22 cellular contexts compared by ENCODE assay signal in the genomic region with DNA sequence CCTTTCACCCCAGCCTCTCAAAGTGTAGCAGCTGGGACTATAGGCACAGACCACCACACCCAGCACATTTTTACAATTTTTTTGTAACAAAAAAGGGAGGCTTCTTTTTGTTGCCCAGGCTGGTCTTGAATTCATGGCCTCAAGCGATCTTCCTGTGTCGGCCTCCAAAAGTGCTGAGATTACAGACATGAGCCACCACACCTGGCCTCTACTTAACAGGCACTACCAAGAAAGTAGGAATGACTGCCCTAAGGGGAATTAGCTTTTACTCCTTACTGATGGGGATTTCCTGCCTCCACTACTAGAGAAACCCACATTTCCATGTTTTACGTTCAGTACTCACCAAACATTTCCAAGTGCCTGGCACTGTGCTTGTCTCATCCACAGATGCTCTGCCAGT.
DNase-seq lines count a peak whose midpoint lies in the region; TF ChIP-seq lines count a peak whose summit lies in the region.
"Had no signal": no experiment of that assay in that cellular context is flagged by ENCODE, and none has a peak within 500 bp of the region (broad histone marks: within the 10 kb centered on the region; RNA-seq: fewer than 3 reads in every experiment).

No MANE protein-coding gene starts in this region.

- CTCF ChIA-PET in mammary epithelial cell (lab: Charles Lee; ENCODE audit: low non-redundant PET) = no interaction called here

- TF ChIP-seq POLR2A in testis (IDR thresholded peaks at IDR 0.05) = no peak

- no peaks in the 10 kb centered on the region for H3K9me2 ChIP-seq in OCI-LY1 (ENCODE audit: low read depth, low read length)

- peak; percentile 41 for DNase-seq in mammary epithelial cell
- DNase-seq in renal cortical epithelial cell (ENCODE audit: low read depth) = peak; percentile 29
- DNase-seq in AG08395 (ENCODE audit: low spot score) = no peak
- DNase-seq in testis = no peak
- DNase-seq in H4 (ENCODE audit: low spot score) = no peak
- DNase-seq: activated CD4-positive, alpha-beta T cell treated with anti-CD3 and anti-CD28 coated beads, Interleukin-2, amount 50 U/mL, for 48 hours; Caco-2; DMS53; effector CD4-positive, alpha-beta T cell; Karpas-422; MV-4-11; NCI-H1436 treated with DMSO at 0.1 percent for 48 hours; NCI-H345; NCI-H774; pancreas had no signal

- H3K27me3 ChIP-seq in KMS-11 (ENCODE audit: insufficient read depth, low read depth) (no peaks in the 10 kb centered on the region), OCI-LY1 (ENCODE audit: insufficient read depth, low read length) (no peaks in the 10 kb centered on the region), mammary epithelial cell (ENCODE audit: insufficient read depth, low read length) (no peaks in the 10 kb centered on the region), testis (no peaks in the 10 kb centered on the region)
- H3K27me3 ChIP-seq: cardiac muscle cell, pancreas, right atrium auricular region, tibial nerve had no signal

- TF ChIP-seq CTCF in KMS-11 (conservative IDR thresholded peaks at IDR 0.05; ENCODE audit: low read depth, low read length) (no peak), OCI-LY1 (IDR thresholded peaks at IDR 0.05; ENCODE audit: low read length) (no peak), mammary epithelial cell (conservative IDR thresholded peaks at IDR 0.05 in 1 of 2, IDR thresholded peaks at IDR 0.05 in 1 of 2; ENCODE audit: extremely low read depth in 1 of 2, insufficient read depth in 1 of 2, low read depth in 1 of 2, low read length in 2 of 2) (no peak), testis (IDR thresholded peaks at IDR 0.05) (no peak)

- in situ Hi-C loops in mammary epithelial cell (cut with MboI; ENCODE audit: low sequenced_read_pairs in 2 of 2) = no loop called here

- H4K20me1 ChIP-seq in KMS-11 (ENCODE audit: insufficient read depth) (no peaks in the 10 kb centered on the region), OCI-LY1 (ENCODE audit: insufficient read depth, low read length) (no peaks in the 10 kb centered on the region), mammary epithelial cell (ENCODE audit: insufficient read depth, low read length) (no peaks in the 10 kb centered on the region)

- intact Hi-C loops in mammary epithelial cell (cut with micrococcal nuclease) (no loop called here), testis (cut with DNase I; ENCODE audit: low total_unique reads) (no loop called here)

- H3K9ac ChIP-seq in KMS-11 (no peak overlapping the region), OCI-LY1 (ENCODE audit: low read length) (peak overlapping the region; percentile 47), mammary epithelial cell (ENCODE audit: insufficient read depth, low read length) (no peak overlapping the region)

- 95% methylated on average over 3 of the region's 3 CpGs for WGBS in mammary epithelial cell (ENCODE audit: low coverage, missing lambda C conversion rate)
- 89 to 94% methylated on average over 3 of the region's 3 CpGs for WGBS in testis, 2 donors

- H2AFZ ChIP-seq in KMS-11 (ENCODE audit: low read depth) (no peak overlapping the region), OCI-LY1 (ENCODE audit: low read length) (no peak overlapping the region), mammary epithelial cell (ENCODE audit: low read depth, low read length) (no peak overlapping the region)

- H3F3A ChIP-seq in OCI-LY1 (ENCODE audit: insufficient read depth, low read length) = peaks cover 24% of the 10 kb centered on the region

- H3K4me3 ChIP-seq in KMS-11 (IDR thresholded peaks at IDR 0.05; ENCODE audit: insufficient read depth, low read depth, low read length) (no peak overlapping the region), OCI-LY1 (ENCODE audit: low read depth, low read length, poor library complexity, severe bottlenecking) (peak overlapping the region; percentile 22), mammary epithelial cell (replicated peaks in 1 of 3; ENCODE audit: insufficient read depth in 1 of 3, low read depth in 2 of 3, low read length in 3 of 3) (no peak overlapping the region), testis (no peak overlapping the region)
- H3K4me3 ChIP-seq: cardiac muscle cell, pancreas, right atrium auricular region, smooth muscle cell, tibial nerve had no signal

- H3K27ac ChIP-seq in KMS-11 = peak overlapping the region; percentile 29
- peak overlapping the region; percentile 99 for H3K27ac ChIP-seq in OCI-LY1 (ENCODE audit: low read depth, low read length, poor library complexity, severe bottlenecking)
- no peak overlapping the region for H3K27ac ChIP-seq in mammary epithelial cell (ENCODE audit: insufficient read depth, low read depth, low read length)
- H3K27ac ChIP-seq in testis = no peak overlapping the region
- H3K27ac ChIP-seq: C4-2B, cardiac muscle cell, pancreas, right atrium auricular region, tibial nerve had no signal

- H3K79me2 ChIP-seq in KMS-11 (ENCODE audit: insufficient read depth, low read depth) (peaks cover 23% of the 10 kb centered on the region; the same call in 1 of the 2 replicates), OCI-LY1 (ENCODE audit: insufficient read depth, low read length) (peaks cover 30% of the 10 kb centered on the region), mammary epithelial cell (ENCODE audit: insufficient read depth, low read length) (peaks cover 89% of the 10 kb centered on the region)

- BruUV-seq in mammary epithelial cell (replicated peaks; lab: Mats Ljungman, UMichigan) = no TSS peak

- H3K4me2 ChIP-seq in KMS-11 = peak overlapping the region; percentile 66
- H3K4me2 ChIP-seq in OCI-LY1 (ENCODE audit: low read length) = peak overlapping the region; percentile 63
- no peak overlapping the region for H3K4me2 ChIP-seq in mammary epithelial cell (ENCODE audit: insufficient read depth, low read depth, low read length)

- dilution Hi-C loops in mammary epithelial cell (cut with HindIII; ENCODE audit: low sequenced_read_pairs) = no loop called here

- H3K9me3 ChIP-seq in OCI-LY1 (ENCODE audit: low read length) (no peaks in the 10 kb centered on the region), mammary epithelial cell (replicated peaks; ENCODE audit: insufficient read depth, low read length) (no peaks in the 10 kb centered on the region), testis (no peaks in the 10 kb centered on the region)
- H3K9me3 ChIP-seq: Caco-2, pancreas, right atrium auricular region, tibial nerve had no signal

- H3K4me1 ChIP-seq in KMS-11 (ENCODE audit: low read depth, poor library complexity, severe bottlenecking) (peaks cover 86% of the 10 kb centered on the region), OCI-LY1 (ENCODE audit: insufficient read depth, low read length, severe bottlenecking) (peaks cover 89% of the 10 kb centered on the region), mammary epithelial cell (ENCODE audit: insufficient read depth, low read length) (peaks cover 13% of the 10 kb centered on the region), testis (peaks cover 8% of the 10 kb centered on the region)
- H3K4me1 ChIP-seq: Caco-2, pancreas had no signal

- H3K36me3 ChIP-seq in KMS-11 (ENCODE audit: insufficient read depth) (no peaks in the 10 kb centered on the region), OCI-LY1 (ENCODE audit: insufficient read depth, low read length) (no peaks in the 10 kb centered on the region), mammary epithelial cell (ENCODE audit: insufficient read depth, low read length) (no peaks in the 10 kb centered on the region), testis (ENCODE audit: low read depth, missing control alignments) (no peaks in the 10 kb centered on the region)
- H3K36me3 ChIP-seq: cardiac muscle cell, pancreas, right atrium auricular region, tibial nerve had no signal

Comparison
In these comparisons a context has a peak if more than half of its experiments do, and no peak if none do; other contexts are left out.
1. H3K27ac ChIP-seq: peak in KMS-11 (single experiment) and OCI-LY1 (single experiment); none in mammary epithelial cell (single experiment) and testis (0 of 2).
2. DNase-seq: peak in mammary epithelial cell (single experiment) and renal cortical epithelial cell (single experiment); none in AG08395 (single experiment), testis (single experiment) and H4 (single experiment).